In genomic region chr7:39428221-39428620, GRCh38 we compare ENCODE assay signal across 1 cellular context.
TF ChIP-seq lines count a peak whose summit lies in the region.

No MANE protein-coding gene starts in this region.

TF ChIP-seq in HepG2, 621 proteins besides CTCF, POLR2A, EP300 and RAD21 (continued from another document):
- no peak for TF ChIP-seq KIAA2018 (CRISPR knock-in tag; IDR thresholded peaks at IDR 0.05; ENCODE audit: borderline replicate concordance)
- TF ChIP-seq ZBED4 (CRISPR knock-in tag; IDR thresholded peaks at IDR 0.05; ENCODE audit: borderline replicate concordance): no peak
- TF ChIP-seq FOXK2 (IDR thresholded peaks at IDR 0.05): no peak
- no peak for TF ChIP-seq RBFOX2 (IDR thresholded peaks at IDR 0.05; ENCODE audit: low read depth, low read length)
- TF ChIP-seq BRCA1 (CRISPR knock-in tag; IDR thresholded peaks at IDR 0.05): no peak
- no peak for TF ChIP-seq PRDM10 (CRISPR knock-in tag; IDR thresholded peaks at IDR 0.05; ENCODE audit: low read depth)
- no peak for TF ChIP-seq CREB3 (CRISPR knock-in tag; IDR thresholded peaks at IDR 0.05)
- no peak for TF ChIP-seq FOXP4 (CRISPR knock-in tag; IDR thresholded peaks at IDR 0.05)
- TF ChIP-seq MED13 (CRISPR knock-in tag; IDR thresholded peaks at IDR 0.05): no peak
- no peak for TF ChIP-seq MLXIP (CRISPR knock-in tag; IDR thresholded peaks at IDR 0.05; ENCODE audit: borderline replicate concordance)
- TF ChIP-seq ZIK1 (CRISPR knock-in tag; IDR thresholded peaks at IDR 0.05; ENCODE audit: borderline replicate concordance, low read depth): no peak
- no peak for TF ChIP-seq ZFP36 (IDR thresholded peaks at IDR 0.05; ENCODE audit: borderline replicate concordance, low read depth, low read length, partially characterized antibody)
- no peak for TF ChIP-seq TAF15 (IDR thresholded peaks at IDR 0.05; ENCODE audit: low read depth, low read length, poor library complexity, severe bottlenecking)
- TF ChIP-seq MTA3 (CRISPR knock-in tag; IDR thresholded peaks at IDR 0.05): no peak
